1 cellular context compared by ENCODE assay signal in the genomic region with DNA sequence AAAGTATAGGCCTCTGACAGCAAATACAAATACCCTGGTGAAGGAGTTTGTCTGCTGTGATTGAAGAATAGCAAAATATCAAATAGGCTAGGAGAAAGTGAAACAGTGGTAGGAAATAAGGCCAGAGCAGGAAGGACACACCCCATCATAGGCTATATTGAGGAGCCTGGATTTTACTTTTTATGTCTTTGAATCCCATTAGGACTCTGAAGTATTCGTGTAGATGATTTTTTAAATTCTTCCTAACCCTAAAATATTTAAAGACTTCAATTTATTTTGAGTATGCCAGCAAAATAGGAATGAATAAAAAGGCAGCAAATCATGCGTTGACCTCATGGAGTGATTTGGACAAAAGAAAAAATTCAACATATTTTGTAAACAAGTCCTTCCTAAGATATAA.
TF ChIP-seq lines count a peak whose summit lies in the region.

No MANE protein-coding gene starts in this region.

TF ChIP-seq in GM12878, 131 proteins besides CTCF, POLR2A, EP300 and RAD21 (continued from another document):
- TF ChIP-seq, protein P1, sequence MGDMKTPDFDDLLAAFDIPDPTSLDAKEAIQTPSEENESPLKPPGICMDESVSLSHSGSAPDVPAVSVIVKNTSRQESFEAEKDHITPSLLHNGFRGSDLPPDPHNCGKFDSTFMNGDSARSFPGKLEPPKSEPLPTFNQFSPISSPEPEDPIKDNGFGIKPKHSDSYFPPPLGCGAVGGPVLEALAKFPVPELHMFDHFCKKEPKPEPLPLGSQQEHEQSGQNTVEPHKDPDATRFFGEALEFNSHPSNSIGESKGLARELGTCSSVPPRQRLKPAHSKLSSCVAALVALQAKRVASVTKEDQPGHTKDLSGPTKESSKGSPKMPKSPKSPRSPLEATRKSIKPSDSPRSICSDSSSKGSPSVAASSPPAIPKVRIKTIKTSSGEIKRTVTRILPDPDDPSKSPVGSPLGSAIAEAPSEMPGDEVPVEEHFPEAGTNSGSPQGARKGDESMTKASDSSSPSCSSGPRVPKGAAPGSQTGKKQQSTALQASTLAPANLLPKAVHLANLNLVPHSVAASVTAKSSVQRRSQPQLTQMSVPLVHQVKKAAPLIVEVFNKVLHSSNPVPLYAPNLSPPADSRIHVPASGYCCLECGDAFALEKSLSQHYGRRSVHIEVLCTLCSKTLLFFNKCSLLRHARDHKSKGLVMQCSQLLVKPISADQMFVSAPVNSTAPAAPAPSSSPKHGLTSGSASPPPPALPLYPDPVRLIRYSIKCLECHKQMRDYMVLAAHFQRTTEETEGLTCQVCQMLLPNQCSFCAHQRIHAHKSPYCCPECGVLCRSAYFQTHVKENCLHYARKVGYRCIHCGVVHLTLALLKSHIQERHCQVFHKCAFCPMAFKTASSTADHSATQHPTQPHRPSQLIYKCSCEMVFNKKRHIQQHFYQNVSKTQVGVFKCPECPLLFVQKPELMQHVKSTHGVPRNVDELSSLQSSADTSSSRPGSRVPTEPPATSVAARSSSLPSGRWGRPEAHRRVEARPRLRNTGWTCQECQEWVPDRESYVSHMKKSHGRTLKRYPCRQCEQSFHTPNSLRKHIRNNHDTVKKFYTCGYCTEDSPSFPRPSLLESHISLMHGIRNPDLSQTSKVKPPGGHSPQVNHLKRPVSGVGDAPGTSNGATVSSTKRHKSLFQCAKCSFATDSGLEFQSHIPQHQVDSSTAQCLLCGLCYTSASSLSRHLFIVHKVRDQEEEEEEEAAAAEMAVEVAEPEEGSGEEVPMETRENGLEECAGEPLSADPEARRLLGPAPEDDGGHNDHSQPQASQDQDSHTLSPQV (IDR thresholded peaks at IDR 0.05), result no peak
- TF ChIP-seq EGR1 (IDR thresholded peaks at IDR 0.05; ENCODE audit: borderline replicate concordance in 1 of 2, low read depth in 2 of 2, low read length in 2 of 2) (no peak), RAD51 (IDR thresholded peaks at IDR 0.05) (no peak), STAT3 (IDR thresholded peaks at IDR 0.05; ENCODE audit: low read depth, low read length) (no peak), TCF3 (IDR thresholded peaks at IDR 0.05; ENCODE audit: borderline replicate concordance, insufficient read depth, low read depth, low read length) (no peak), SUPT20H (IDR thresholded peaks at IDR 0.05; ENCODE audit: borderline replicate concordance, control insufficient read depth, low read depth, low read length) (no peak), SMARCA5 (IDR thresholded peaks at IDR 0.05) (no peak), WRNIP1 (IDR thresholded peaks at IDR 0.05; ENCODE audit: borderline replicate concordance, low read depth, low read length) (no peak), JUNB (IDR thresholded peaks at IDR 0.05) (no peak), CBX5 (IDR thresholded peaks at IDR 0.05; ENCODE audit: low read depth) (no peak), ZSCAN29 (IDR thresholded peaks at IDR 0.05) (no peak)
- TF ChIP-seq, protein P2, sequence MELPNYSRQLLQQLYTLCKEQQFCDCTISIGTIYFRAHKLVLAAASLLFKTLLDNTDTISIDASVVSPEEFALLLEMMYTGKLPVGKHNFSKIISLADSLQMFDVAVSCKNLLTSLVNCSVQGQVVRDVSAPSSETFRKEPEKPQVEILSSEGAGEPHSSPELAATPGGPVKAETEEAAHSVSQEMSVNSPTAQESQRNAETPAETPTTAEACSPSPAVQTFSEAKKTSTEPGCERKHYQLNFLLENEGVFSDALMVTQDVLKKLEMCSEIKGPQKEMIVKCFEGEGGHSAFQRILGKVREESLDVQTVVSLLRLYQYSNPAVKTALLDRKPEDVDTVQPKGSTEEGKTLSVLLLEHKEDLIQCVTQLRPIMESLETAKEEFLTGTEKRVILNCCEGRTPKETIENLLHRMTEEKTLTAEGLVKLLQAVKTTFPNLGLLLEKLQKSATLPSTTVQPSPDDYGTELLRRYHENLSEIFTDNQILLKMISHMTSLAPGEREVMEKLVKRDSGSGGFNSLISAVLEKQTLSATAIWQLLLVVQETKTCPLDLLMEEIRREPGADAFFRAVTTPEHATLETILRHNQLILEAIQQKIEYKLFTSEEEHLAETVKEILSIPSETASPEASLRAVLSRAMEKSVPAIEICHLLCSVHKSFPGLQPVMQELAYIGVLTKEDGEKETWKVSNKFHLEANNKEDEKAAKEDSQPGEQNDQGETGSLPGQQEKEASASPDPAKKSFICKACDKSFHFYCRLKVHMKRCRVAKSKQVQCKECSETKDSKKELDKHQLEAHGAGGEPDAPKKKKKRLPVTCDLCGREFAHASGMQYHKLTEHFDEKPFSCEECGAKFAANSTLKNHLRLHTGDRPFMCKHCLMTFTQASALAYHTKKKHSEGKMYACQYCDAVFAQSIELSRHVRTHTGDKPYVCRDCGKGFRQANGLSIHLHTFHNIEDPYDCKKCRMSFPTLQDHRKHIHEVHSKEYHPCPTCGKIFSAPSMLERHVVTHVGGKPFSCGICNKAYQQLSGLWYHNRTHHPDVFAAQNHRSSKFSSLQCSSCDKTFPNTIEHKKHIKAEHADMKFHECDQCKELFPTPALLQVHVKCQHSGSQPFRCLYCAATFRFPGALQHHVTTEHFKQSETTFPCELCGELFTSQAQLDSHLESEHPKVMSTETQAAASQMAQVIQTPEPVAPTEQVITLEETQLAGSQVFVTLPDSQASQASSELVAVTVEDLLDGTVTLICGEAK (IDR thresholded peaks at IDR 0.05; ENCODE audit: borderline replicate concordance), result no peak
- TF ChIP-seq, protein P3, sequence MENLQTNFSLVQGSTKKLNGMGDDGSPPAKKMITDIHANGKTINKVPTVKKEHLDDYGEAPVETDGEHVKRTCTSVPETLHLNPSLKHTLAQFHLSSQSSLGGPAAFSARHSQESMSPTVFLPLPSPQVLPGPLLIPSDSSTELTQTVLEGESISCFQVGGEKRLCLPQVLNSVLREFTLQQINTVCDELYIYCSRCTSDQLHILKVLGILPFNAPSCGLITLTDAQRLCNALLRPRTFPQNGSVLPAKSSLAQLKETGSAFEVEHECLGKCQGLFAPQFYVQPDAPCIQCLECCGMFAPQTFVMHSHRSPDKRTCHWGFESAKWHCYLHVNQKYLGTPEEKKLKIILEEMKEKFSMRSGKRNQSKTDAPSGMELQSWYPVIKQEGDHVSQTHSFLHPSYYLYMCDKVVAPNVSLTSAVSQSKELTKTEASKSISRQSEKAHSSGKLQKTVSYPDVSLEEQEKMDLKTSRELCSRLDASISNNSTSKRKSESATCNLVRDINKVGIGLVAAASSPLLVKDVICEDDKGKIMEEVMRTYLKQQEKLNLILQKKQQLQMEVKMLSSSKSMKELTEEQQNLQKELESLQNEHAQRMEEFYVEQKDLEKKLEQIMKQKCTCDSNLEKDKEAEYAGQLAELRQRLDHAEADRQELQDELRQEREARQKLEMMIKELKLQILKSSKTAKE (IDR thresholded peaks at IDR 0.05; ENCODE audit: low read depth, poor library complexity, severe bottlenecking), result no peak
- TF ChIP-seq, protein P4, sequence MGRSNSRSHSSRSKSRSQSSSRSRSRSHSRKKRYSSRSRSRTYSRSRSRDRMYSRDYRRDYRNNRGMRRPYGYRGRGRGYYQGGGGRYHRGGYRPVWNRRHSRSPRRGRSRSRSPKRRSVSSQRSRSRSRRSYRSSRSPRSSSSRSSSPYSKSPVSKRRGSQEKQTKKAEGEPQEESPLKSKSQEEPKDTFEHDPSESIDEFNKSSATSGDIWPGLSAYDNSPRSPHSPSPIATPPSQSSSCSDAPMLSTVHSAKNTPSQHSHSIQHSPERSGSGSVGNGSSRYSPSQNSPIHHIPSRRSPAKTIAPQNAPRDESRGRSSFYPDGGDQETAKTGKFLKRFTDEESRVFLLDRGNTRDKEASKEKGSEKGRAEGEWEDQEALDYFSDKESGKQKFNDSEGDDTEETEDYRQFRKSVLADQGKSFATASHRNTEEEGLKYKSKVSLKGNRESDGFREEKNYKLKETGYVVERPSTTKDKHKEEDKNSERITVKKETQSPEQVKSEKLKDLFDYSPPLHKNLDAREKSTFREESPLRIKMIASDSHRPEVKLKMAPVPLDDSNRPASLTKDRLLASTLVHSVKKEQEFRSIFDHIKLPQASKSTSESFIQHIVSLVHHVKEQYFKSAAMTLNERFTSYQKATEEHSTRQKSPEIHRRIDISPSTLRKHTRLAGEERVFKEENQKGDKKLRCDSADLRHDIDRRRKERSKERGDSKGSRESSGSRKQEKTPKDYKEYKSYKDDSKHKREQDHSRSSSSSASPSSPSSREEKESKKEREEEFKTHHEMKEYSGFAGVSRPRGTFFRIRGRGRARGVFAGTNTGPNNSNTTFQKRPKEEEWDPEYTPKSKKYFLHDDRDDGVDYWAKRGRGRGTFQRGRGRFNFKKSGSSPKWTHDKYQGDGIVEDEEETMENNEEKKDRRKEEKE (IDR thresholded peaks at IDR 0.05), result no peak
- TF ChIP-seq, protein P5, sequence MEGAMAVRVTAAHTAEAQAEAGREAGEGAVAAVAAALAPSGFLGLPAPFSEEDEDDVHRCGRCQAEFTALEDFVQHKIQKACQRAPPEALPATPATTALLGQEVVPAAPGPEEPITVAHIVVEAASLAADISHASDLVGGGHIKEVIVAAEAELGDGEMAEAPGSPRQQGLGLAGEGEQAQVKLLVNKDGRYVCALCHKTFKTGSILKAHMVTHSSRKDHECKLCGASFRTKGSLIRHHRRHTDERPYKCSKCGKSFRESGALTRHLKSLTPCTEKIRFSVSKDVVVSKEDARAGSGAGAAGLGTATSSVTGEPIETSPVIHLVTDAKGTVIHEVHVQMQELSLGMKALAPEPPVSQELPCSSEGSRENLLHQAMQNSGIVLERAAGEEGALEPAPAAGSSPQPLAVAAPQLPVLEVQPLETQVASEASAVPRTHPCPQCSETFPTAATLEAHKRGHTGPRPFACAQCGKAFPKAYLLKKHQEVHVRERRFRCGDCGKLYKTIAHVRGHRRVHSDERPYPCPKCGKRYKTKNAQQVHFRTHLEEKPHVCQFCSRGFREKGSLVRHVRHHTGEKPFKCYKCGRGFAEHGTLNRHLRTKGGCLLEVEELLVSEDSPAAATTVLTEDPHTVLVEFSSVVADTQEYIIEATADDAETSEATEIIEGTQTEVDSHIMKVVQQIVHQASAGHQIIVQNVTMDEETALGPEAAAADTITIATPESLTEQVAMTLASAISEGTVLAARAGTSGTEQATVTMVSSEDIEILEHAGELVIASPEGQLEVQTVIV (IDR thresholded peaks at IDR 0.05; ENCODE audit: borderline replicate concordance, partially characterized antibody), result no peak
TF ChIP-seq in GM12878: peak in this region for 0.
